24 cellular contexts compared by ENCODE assay signal in the genomic region with DNA sequence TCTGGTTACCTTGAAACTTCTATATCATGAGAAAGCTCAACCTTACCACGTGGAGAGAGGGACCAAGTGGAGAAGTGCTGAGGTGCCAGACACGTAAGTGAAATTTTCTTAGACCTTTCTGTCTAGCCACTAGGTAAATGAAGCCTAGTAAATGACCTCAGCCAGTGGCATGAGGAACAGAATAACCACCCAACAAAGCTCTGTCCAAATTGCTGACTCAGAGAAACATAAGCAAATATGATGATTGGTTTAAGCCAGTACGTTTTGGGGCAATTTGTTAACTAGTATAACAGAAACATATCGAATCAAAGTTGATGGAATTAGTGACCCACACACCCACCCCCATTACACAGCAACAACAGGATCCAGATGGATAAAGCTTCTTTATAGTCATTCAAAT.
A peak's percentile ranks its signal among the peaks of the same experiment; 100 is the strongest.
DNase-seq lines count a peak whose midpoint lies in the region; ATAC-seq and TF ChIP-seq lines count a peak whose summit lies in the region.
"Had no signal": no experiment of that assay in that cellular context is flagged by ENCODE, and none has a peak within 500 bp of the region (broad histone marks: within the 10 kb centered on the region; RNA-seq: fewer than 3 reads in every experiment).

No MANE protein-coding gene starts in this region.

- no peaks in the 10 kb centered on the region for H3K27me3 ChIP-seq in osteoblast (ENCODE audit: insufficient read depth, low read length)
- H3K27me3 ChIP-seq: SJCRH30 had no signal

- H3K36me3 ChIP-seq in osteoblast (ENCODE audit: insufficient read depth, low read length): no peaks in the 10 kb centered on the region
- H3K36me3 ChIP-seq: SJCRH30 had no signal

- H2AFZ ChIP-seq in osteoblast (ENCODE audit: low read length): no peak overlapping the region
- H2AFZ ChIP-seq: PC-9 had no signal

- no peaks in the 10 kb centered on the region for H3K79me2 ChIP-seq in osteoblast (ENCODE audit: insufficient read depth, low read length)

- ATAC-seq in HG03039 (IDR thresholded peaks at IDR 0.05; ENCODE audit: unreplicated experiment): no peak
- ATAC-seq: Right ventricle myocardium inferior, SK-N-SH treated with all-trans-retinoic acid at 6 μM for 48 hours had no signal

- TF ChIP-seq CTCF in fibroblast of mammary gland (conservative IDR thresholded peaks at IDR 0.05; ENCODE audit: control insufficient read depth, insufficient read depth, low read depth, low read length) (no peak), osteoblast (IDR thresholded peaks at IDR 0.05; ENCODE audit: extremely low read depth, low read depth, low read length) (no peak)

- H3K4me3 ChIP-seq in fibroblast of mammary gland (ENCODE audit: control insufficient read depth, low read depth, low read length) (no peak overlapping the region), osteoblast (ENCODE audit: insufficient read depth, low read length) (no peak overlapping the region)
- H3K4me3 ChIP-seq: PC-9, SJCRH30 had no signal

- H3K9me3 ChIP-seq in osteoblast (ENCODE audit: low read depth, low read length): no peaks in the 10 kb centered on the region
- H3K9me3 ChIP-seq: SJCRH30 had no signal

- H3K4me2 ChIP-seq in osteoblast (ENCODE audit: insufficient read depth, low read length): no peak overlapping the region
- H3K4me2 ChIP-seq: PC-9 had no signal

- no peaks in the 10 kb centered on the region for H4K20me1 ChIP-seq in osteoblast (ENCODE audit: insufficient read depth, low read length)

- peaks cover 13% of the 10 kb centered on the region for H3K4me1 ChIP-seq in osteoblast (ENCODE audit: insufficient read depth, low read length)
- H3K4me1 ChIP-seq: SJCRH30 had no signal

- no peak overlapping the region for H3K27ac ChIP-seq in osteoblast (ENCODE audit: low read depth, low read length)
- H3K27ac ChIP-seq: PC-9, SJCRH30 had no signal

- DNase-seq in M059J (ENCODE audit: low read depth) (peak; percentile 7), astrocyte of the hippocampus (ENCODE audit: low read depth, low spot score) (peak; percentile 27), fibroblast of mammary gland (ENCODE audit: low read depth) (peak; percentile 35), osteoblast (ENCODE audit: insufficient read length, low spot score, missing footprints) (peak; percentile 38), NCI-H82 treated with DMSO at 0.1 percent for 48 hours (lab: John Stamatoyannopoulos, UW; ENCODE audit: unreplicated experiment) (no peak), NCI-H69 (lab: John Stamatoyannopoulos, UW) (no peak)
- DNase-seq in activated CD4-positive, CD25-positive, alpha-beta regulatory T cell (lab: John Stamatoyannopoulos, UW): no peak
- DNase-seq: C1 segment of cervical spinal cord; CD4-positive, alpha-beta memory T cell; COR-L47; DMS53; Karpas-422; NCI-H1105; NCI-H1436 treated with DMSO at 0.1 percent for 48 hours; NCI-H187 treated with DMSO at 0.1 percent for 48 hours; NCI-H2171 treated with DMSO at 0.1 percent for 48 hours; NCI-H345; NCI-H510A treated with DMSO at 0.1 percent for 48 hours; NCI-H748 treated with DMSO at 0.1 percent for 48 hours; PC-9; SJCRH30 had no signal

Comparison
In these comparisons a context has a peak if more than half of its experiments do, and no peak if none do; other contexts are left out.
1. DNase-seq: peak in M059J (single experiment), astrocyte of the hippocampus (single experiment), fibroblast of mammary gland (single experiment) and osteoblast (single experiment); none in NCI-H82 treated with DMSO at 0.1 percent for 48 hours (single experiment), NCI-H69 (single experiment) and activated CD4-positive, CD25-positive, alpha-beta regulatory T cell (0 of 4).